1 cellular context compared by ENCODE assay signal in genomic region chr2:173963817-173964564, GRCh38.
TF ChIP-seq lines count a peak whose summit lies in the region.

No MANE protein-coding gene starts in this region.

TF ChIP-seq in K562, 482 proteins besides CTCF, POLR2A, EP300 and RAD21 (continued from another document and continues in another):
- TF ChIP-seq RREB1 (CRISPR knock-in tag; IDR thresholded peaks at IDR 0.05) (no peak), JUN (IDR thresholded peaks at IDR 0.05; ENCODE audit: borderline replicate concordance, low read depth, low read length) (no peak), JUN (CRISPR knock-in tag; IDR thresholded peaks at IDR 0.05; ENCODE audit: borderline replicate concordance) (peak; percentile 95), ZC3H8 (IDR thresholded peaks at IDR 0.05) (no peak), FOXA1 (IDR thresholded peaks at IDR 0.05; ENCODE audit: borderline replicate concordance) (no peak), NFRKB (IDR thresholded peaks at IDR 0.05; ENCODE audit: low read depth) (0 out of 2 replicates have a peak, but pooled peaks have one; percentile 45), NKRF (IDR thresholded peaks at IDR 0.05; ENCODE audit: borderline replicate concordance) (no peak), UBTF (IDR thresholded peaks at IDR 0.05; ENCODE audit: borderline replicate concordance in 1 of 2, low read depth in 2 of 2, low read length in 2 of 2) (peak in 1 of 2 experiments; percentile 79; a peak in 3 of 4 replicates), MTA1 (IDR thresholded peaks at IDR 0.05; ENCODE audit: borderline replicate concordance) (peak; percentile 63), ZNF76 (CRISPR knock-in tag; IDR thresholded peaks at IDR 0.05; ENCODE audit: borderline replicate concordance) (peak; percentile 71; the same call in 1 of the 2 replicates), ZNF431 (CRISPR knock-in tag; IDR thresholded peaks at IDR 0.05) (peak; percentile 89), CEBPZ (IDR thresholded peaks at IDR 0.05; ENCODE audit: borderline replicate concordance, low read depth, low read length) (no peak), ZFPM2 (CRISPR knock-in tag; IDR thresholded peaks at IDR 0.05) (no peak), FOSL1 (tag; conservative IDR thresholded peaks at IDR 0.05) (no peak), FOXA3 (CRISPR knock-in tag; conservative IDR thresholded peaks at IDR 0.05 in 1 of 2, IDR thresholded peaks at IDR 0.05 in 1 of 2) (peak in 1 of 2 experiments; percentile 84; a peak in 2 of 4 replicates), ZBTB8A (IDR thresholded peaks at IDR 0.05; ENCODE audit: partially characterized antibody) (no peak), TCF3 (CRISPR knock-in tag; IDR thresholded peaks at IDR 0.05) (no peak), NFE2L1 (tag; IDR thresholded peaks at IDR 0.05; ENCODE audit: borderline replicate concordance, low read depth) (no peak), ZNF175 (CRISPR knock-in tag; IDR thresholded peaks at IDR 0.05; ENCODE audit: low read depth) (peak; percentile 66; the same call in 1 of the 2 replicates), PHF20 (IDR thresholded peaks at IDR 0.05; ENCODE audit: partially characterized antibody) (no peak), ID3 (CRISPR knock-in tag; IDR thresholded peaks at IDR 0.05) (no peak), ID3 (tag; IDR thresholded peaks at IDR 0.05) (peak; percentile 69; the same call in 1 of the 2 replicates), VEZF1 (CRISPR knock-in tag; IDR thresholded peaks at IDR 0.05) (peak; percentile 98), E2F1 (CRISPR knock-in tag; IDR thresholded peaks at IDR 0.05) (peak; percentile 84), GABPB2 (CRISPR knock-in tag; conservative IDR thresholded peaks at IDR 0.05) (no peak), MAFF (IDR thresholded peaks at IDR 0.05; ENCODE audit: low read length) (no peak), ZNF263 (CRISPR knock-in tag; IDR thresholded peaks at IDR 0.05; ENCODE audit: borderline replicate concordance) (peak; percentile 93), MAZ (CRISPR knock-in tag; conservative IDR thresholded peaks at IDR 0.05 in 1 of 2, IDR thresholded peaks at IDR 0.05 in 1 of 2) (peak; percentile 94 to 100), TSHZ1 (CRISPR knock-in tag; IDR thresholded peaks at IDR 0.05) (no peak), KDM1A (IDR thresholded peaks at IDR 0.05) (peak in 1 of 2 experiments; percentile 72; a peak in 1 of 4 replicates), PHF21A (IDR thresholded peaks at IDR 0.05; ENCODE audit: borderline replicate concordance, low read depth) (no peak), SOX6 (IDR thresholded peaks at IDR 0.05) (0 out of 2 replicates have a peak, but pooled peaks have one; percentile 37), HNRNPL (IDR thresholded peaks at IDR 0.05; ENCODE audit: low read depth, low read length) (peak; percentile 93), ZFX (CRISPR knock-in tag; IDR thresholded peaks at IDR 0.05) (peak; percentile 79), CCNT2 (IDR thresholded peaks at IDR 0.05; ENCODE audit: borderline replicate concordance, extremely low read depth, insufficient read length, low read depth, low read length) (peak; percentile 42), ETV1 (tag; conservative IDR thresholded peaks at IDR 0.05; ENCODE audit: low read depth) (peak; percentile 41; the same call in 1 of the 2 replicates)
